In the genomic region with DNA sequence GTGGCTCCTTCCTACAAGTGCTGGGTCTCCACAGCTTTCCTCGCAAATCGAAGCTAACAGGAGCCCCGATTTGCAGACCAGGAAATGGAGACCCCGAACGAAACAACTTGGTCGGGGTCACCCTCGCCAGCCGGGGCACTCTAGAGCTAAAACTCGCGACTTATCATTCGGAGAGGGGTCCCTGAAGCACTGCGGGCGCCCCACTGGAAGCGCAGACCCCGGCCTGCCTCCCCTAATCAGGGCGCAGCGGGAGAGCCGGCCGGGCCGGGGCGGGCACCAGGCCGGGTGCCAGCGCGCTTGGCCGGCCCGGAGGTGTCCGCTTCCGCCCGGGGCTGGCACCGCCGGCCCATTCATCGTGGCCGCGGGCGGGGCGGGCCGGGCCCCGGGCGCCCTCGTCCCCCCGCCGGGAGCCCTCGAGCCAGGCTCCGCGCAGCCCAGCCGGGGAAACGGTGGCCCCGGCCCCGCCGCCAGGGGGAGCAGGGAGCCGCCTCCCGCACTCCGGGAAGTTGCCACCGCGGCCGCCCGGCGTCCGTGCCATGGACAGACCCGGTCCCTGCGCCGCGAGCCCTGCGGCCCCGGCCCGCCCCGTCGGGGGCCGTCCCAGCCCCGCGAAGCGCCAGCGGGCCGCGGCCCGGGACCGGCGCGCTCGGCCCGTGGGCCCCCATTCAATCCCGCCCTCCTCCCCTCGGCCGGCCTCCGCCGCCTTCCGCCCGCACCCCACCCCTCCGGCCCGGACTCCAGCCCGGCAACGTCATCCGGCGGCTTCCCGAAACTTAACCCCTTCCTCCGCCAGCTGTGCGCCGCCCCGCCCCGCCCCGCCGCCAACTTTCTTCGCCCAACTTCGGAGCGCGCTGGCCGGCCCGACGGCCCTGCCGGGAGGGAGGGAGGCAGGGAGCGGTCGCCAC, we compare ENCODE assay signal across 8 cellular contexts. TPM values are rescaled to one million over a fixed set of nuclear protein-coding genes. Genes with fewer than 3 reads are reported as not detected.
A peak's percentile ranks its signal among the peaks of the same experiment; 100 is the strongest.
DNase-seq lines count a peak whose midpoint lies in the region; ATAC-seq and TF ChIP-seq lines count a peak whose summit lies in the region.

No MANE protein-coding gene starts in this region.

- H3K4me3 Mint-ChIP-seq in T-helper 1 cell treated with Interleukin-12 subunit alpha and Interleukin-12 subunit beta and Interleukin-4 antibody, amounts not matched to agents 30 μg/mL and 1 μg/mL, for 36 hours: peak overlapping the region; percentile 80

- peak; percentile 77 for DNase-seq in EH (ENCODE audit: low read depth)
- DNase-seq in Karpas-422: peak; percentile 83
- peak; percentile 67 for DNase-seq in amniotic stem cell (lab: John Stamatoyannopoulos, UW)
- peak; percentile 92 for DNase-seq in left ventricle myocardium superior
- DNase-seq in prostate gland (ENCODE audit: low spot score): peak; percentile 73
- peak; percentile 86 for DNase-seq in ureter (ENCODE audit: low spot score)

- peak overlapping the region; percentile 68 for H3K9ac ChIP-seq in Karpas-422 (ENCODE audit: low read length)

- no peak for TF ChIP-seq POLR2A in prostate gland (IDR thresholded peaks at IDR 0.05)

- TF ChIP-seq CTCF in prostate gland (IDR thresholded peaks at IDR 0.05): peak; percentile 42 to 94 (median 89)

- intact Hi-C loops in left ventricle myocardium superior (cut with micrococcal nuclease) (loop anchor here (5.0 kb wide), 1 partner anchor 216 kb away; no protein-coding TSS in a partner anchor), prostate gland (cut with DNase I) (loop anchor here (2.0 to 10.0 kb wide), 5 partner anchors 124 to 454 kb away; a partner anchor contains a TSS)

- H3K36me3 Mint-ChIP-seq in T-helper 1 cell treated with Interleukin-12 subunit alpha and Interleukin-12 subunit beta and Interleukin-4 antibody, amounts not matched to agents 30 μg/mL and 1 μg/mL, for 36 hours (ENCODE audit: low read depth): peaks cover 9% of the 10 kb centered on the region

- H3K27ac Mint-ChIP-seq in T-helper 1 cell treated with Interleukin-12 subunit alpha and Interleukin-12 subunit beta and Interleukin-4 antibody, amounts not matched to agents 30 μg/mL and 1 μg/mL, for 36 hours: peak overlapping the region; percentile 57

- H3K4me1 ChIP-seq in Karpas-422 (ENCODE audit: low read length) (peaks cover 10% of the 10 kb centered on the region), prostate gland (replicated peaks) (peaks cover 2% of the 10 kb centered on the region)

- no peaks in the 10 kb centered on the region for H3K79me2 ChIP-seq in Karpas-422 (ENCODE audit: low read length)

- H3K9me3 ChIP-seq in Karpas-422 (ENCODE audit: low read length): no peaks in the 10 kb centered on the region
- H3K9me3 ChIP-seq in prostate gland: no peaks in the 10 kb centered on the region

- peak overlapping the region; percentile 53 for H3K4me2 ChIP-seq in Karpas-422 (ENCODE audit: low read depth, low read length, poor library complexity, severe bottlenecking)

- H3K36me3 ChIP-seq in Karpas-422 (ENCODE audit: insufficient read depth, low read length) (no peaks in the 10 kb centered on the region), prostate gland (no peaks in the 10 kb centered on the region)

- WGBS in prostate gland: under 1% methylated on average over 63 of the region's 112 CpGs

- peak; percentile 33 for ATAC-seq in GM21717 (IDR thresholded peaks at IDR 0.05; ENCODE audit: unreplicated experiment)
- peak; percentile 44 for ATAC-seq in left ventricle myocardium superior

- no peak overlapping the region for H2AFZ ChIP-seq in Karpas-422 (ENCODE audit: low read length)

- H3K9me3 Mint-ChIP-seq in T-helper 1 cell treated with Interleukin-12 subunit alpha and Interleukin-12 subunit beta and Interleukin-4 antibody, amounts not matched to agents 30 μg/mL and 1 μg/mL, for 36 hours: no peaks in the 10 kb centered on the region

- H3K27me3 Mint-ChIP-seq in T-helper 1 cell treated with Interleukin-12 subunit alpha and Interleukin-12 subunit beta and Interleukin-4 antibody, amounts not matched to agents 30 μg/mL and 1 μg/mL, for 36 hours (ENCODE audit: low read depth): peaks cover 34% of the 10 kb centered on the region

- H3K27me3 ChIP-seq in Karpas-422 (ENCODE audit: low read length) (no peaks in the 10 kb centered on the region), prostate gland (replicated peaks; ENCODE audit: insufficient read depth) (no peaks in the 10 kb centered on the region)

- H4K20me1 ChIP-seq in Karpas-422 (ENCODE audit: insufficient read depth, low read depth, low read length): 0 out of 2 replicates have a peak, but pooled peaks cover 13% of the 10 kb centered on the region

- H3K4me1 Mint-ChIP-seq in T-helper 1 cell treated with Interleukin-12 subunit alpha and Interleukin-12 subunit beta and Interleukin-4 antibody, amounts not matched to agents 30 μg/mL and 1 μg/mL, for 36 hours (ENCODE audit: low read depth): peaks cover 23% of the 10 kb centered on the region

- H3K4me3 ChIP-seq in Karpas-422 (ENCODE audit: low read length) (peak overlapping the region; percentile 70), prostate gland (peak overlapping the region; percentile 85 to 88)

- no peak overlapping the region for H3K27ac ChIP-seq in Karpas-422 (ENCODE audit: low read length)
- H3K27ac ChIP-seq in prostate gland: peak overlapping the region; percentile 86 to 91

- H3K9me2 ChIP-seq in Karpas-422 (replicated peaks; ENCODE audit: insufficient read depth, low read length): no peaks in the 10 kb centered on the region

RNA-seq across cellular contexts. Expression of a gene that starts 1.0 kb away (rescaled TPM):
- total RNA-seq in Karpas-422 (2014; rRNA removed; shearing (Covaris generic); ENCODE audit: low replicate concordance): 3.7 and 8.2 TPM in 2 replicates
- total RNA-seq in left ventricle myocardium superior: 35.6 TPM
- total RNA-seq in prostate gland: 100 to 1,000 TPM; 112 to 148 TPM
- 144 TPM for total RNA-seq in ureter

RNA-seq across cellular contexts. Expression of a gene that starts 18.7 kb away (rescaled TPM):
- not detected in 2 replicates for total RNA-seq in Karpas-422 (2014; rRNA removed; shearing (Covaris generic); ENCODE audit: low replicate concordance)
- total RNA-seq in left ventricle myocardium superior: not detected
- total RNA-seq in prostate gland: 1 to 10 TPM in 1 of 2 donors, not detected in 1; 1.9 TPM
- total RNA-seq in ureter: not detected
